ENCODE assay signal across 1 cellular context in genomic region chr10:16545126-16545736, GRCh38.
TF ChIP-seq lines count a peak whose summit lies in the region.

No MANE protein-coding gene starts in this region.

TF ChIP-seq in H1, 55 proteins besides CTCF, POLR2A, EP300 and RAD21 (continued from another document):
- TF ChIP-seq ATF2 (IDR thresholded peaks at IDR 0.05; ENCODE audit: low read length) (no peak), FOSL1 (IDR thresholded peaks at IDR 0.05; ENCODE audit: insufficient read depth, low read depth, low read length) (no peak), ASH2L (IDR thresholded peaks at IDR 0.05; ENCODE audit: low read length) (no peak), SIN3A (conservative IDR thresholded peaks at IDR 0.05 in 1 of 2, IDR thresholded peaks at IDR 0.05 in 1 of 2; ENCODE audit: low read depth in 1 of 2, low read length in 2 of 2) (no peak), CHD2 (IDR thresholded peaks at IDR 0.05; ENCODE audit: low read length) (no peak), CTBP2 (IDR thresholded peaks at IDR 0.05; ENCODE audit: borderline replicate concordance, insufficient read depth, insufficient read length, low read length) (no peak), RNF2 (IDR thresholded peaks at IDR 0.05; ENCODE audit: borderline replicate concordance, low read depth, low read length, missing control alignments, poor library complexity, severe bottlenecking) (no peak), CREB1 (IDR thresholded peaks at IDR 0.05) (no peak), ZNF274 (IDR thresholded peaks at IDR 0.05; ENCODE audit: borderline replicate concordance, extremely low read depth, low read length) (no peak)
- TF ChIP-seq, protein P1, sequence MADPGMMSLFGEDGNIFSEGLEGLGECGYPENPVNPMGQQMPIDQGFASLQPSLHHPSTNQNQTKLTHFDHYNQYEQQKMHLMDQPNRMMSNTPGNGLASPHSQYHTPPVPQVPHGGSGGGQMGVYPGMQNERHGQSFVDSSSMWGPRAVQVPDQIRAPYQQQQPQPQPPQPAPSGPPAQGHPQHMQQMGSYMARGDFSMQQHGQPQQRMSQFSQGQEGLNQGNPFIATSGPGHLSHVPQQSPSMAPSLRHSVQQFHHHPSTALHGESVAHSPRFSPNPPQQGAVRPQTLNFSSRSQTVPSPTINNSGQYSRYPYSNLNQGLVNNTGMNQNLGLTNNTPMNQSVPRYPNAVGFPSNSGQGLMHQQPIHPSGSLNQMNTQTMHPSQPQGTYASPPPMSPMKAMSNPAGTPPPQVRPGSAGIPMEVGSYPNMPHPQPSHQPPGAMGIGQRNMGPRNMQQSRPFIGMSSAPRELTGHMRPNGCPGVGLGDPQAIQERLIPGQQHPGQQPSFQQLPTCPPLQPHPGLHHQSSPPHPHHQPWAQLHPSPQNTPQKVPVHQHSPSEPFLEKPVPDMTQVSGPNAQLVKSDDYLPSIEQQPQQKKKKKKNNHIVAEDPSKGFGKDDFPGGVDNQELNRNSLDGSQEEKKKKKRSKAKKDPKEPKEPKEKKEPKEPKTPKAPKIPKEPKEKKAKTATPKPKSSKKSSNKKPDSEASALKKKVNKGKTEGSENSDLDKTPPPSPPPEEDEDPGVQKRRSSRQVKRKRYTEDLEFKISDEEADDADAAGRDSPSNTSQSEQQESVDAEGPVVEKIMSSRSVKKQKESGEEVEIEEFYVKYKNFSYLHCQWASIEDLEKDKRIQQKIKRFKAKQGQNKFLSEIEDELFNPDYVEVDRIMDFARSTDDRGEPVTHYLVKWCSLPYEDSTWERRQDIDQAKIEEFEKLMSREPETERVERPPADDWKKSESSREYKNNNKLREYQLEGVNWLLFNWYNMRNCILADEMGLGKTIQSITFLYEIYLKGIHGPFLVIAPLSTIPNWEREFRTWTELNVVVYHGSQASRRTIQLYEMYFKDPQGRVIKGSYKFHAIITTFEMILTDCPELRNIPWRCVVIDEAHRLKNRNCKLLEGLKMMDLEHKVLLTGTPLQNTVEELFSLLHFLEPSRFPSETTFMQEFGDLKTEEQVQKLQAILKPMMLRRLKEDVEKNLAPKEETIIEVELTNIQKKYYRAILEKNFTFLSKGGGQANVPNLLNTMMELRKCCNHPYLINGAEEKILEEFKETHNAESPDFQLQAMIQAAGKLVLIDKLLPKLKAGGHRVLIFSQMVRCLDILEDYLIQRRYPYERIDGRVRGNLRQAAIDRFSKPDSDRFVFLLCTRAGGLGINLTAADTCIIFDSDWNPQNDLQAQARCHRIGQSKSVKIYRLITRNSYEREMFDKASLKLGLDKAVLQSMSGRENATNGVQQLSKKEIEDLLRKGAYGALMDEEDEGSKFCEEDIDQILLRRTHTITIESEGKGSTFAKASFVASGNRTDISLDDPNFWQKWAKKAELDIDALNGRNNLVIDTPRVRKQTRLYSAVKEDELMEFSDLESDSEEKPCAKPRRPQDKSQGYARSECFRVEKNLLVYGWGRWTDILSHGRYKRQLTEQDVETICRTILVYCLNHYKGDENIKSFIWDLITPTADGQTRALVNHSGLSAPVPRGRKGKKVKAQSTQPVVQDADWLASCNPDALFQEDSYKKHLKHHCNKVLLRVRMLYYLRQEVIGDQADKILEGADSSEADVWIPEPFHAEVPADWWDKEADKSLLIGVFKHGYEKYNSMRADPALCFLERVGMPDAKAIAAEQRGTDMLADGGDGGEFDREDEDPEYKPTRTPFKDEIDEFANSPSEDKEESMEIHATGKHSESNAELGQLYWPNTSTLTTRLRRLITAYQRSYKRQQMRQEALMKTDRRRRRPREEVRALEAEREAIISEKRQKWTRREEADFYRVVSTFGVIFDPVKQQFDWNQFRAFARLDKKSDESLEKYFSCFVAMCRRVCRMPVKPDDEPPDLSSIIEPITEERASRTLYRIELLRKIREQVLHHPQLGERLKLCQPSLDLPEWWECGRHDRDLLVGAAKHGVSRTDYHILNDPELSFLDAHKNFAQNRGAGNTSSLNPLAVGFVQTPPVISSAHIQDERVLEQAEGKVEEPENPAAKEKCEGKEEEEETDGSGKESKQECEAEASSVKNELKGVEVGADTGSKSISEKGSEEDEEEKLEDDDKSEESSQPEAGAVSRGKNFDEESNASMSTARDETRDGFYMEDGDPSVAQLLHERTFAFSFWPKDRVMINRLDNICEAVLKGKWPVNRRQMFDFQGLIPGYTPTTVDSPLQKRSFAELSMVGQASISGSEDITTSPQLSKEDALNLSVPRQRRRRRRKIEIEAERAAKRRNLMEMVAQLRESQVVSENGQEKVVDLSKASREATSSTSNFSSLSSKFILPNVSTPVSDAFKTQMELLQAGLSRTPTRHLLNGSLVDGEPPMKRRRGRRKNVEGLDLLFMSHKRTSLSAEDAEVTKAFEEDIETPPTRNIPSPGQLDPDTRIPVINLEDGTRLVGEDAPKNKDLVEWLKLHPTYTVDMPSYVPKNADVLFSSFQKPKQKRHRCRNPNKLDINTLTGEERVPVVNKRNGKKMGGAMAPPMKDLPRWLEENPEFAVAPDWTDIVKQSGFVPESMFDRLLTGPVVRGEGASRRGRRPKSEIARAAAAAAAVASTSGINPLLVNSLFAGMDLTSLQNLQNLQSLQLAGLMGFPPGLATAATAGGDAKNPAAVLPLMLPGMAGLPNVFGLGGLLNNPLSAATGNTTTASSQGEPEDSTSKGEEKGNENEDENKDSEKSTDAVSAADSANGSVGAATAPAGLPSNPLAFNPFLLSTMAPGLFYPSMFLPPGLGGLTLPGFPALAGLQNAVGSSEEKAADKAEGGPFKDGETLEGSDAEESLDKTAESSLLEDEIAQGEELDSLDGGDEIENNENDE (IDR thresholded peaks at IDR 0.05; ENCODE audit: insufficient replicate concordance, low read length) = no peak
TF ChIP-seq in H1: peak in this region for 0.
